Comparison of ENCODE assay signal across 16 cellular contexts in genomic region chr3:160618878-160619277, GRCh38. TPM values are rescaled to one million over a fixed set of nuclear protein-coding genes. Genes with fewer than 3 reads are reported as not detected.
A peak's percentile ranks its signal among the peaks of the same experiment; 100 is the strongest.
DNase-seq lines count a peak whose midpoint lies in the region; ATAC-seq and TF ChIP-seq lines count a peak whose summit lies in the region.
"Had no signal": no experiment of that assay in that cellular context is flagged by ENCODE, and none has a peak within 500 bp of the region (broad histone marks: within the 10 kb centered on the region; RNA-seq: fewer than 3 reads in every experiment).

No MANE protein-coding gene starts in this region.

- H2AFZ ChIP-seq in PC-9 = 0 out of 2 replicates have a peak overlapping the region, but pooled peaks have one; percentile 64
- H2AFZ ChIP-seq in osteoblast (ENCODE audit: low read length) = no peak overlapping the region

- H3K27me3 ChIP-seq in PC-9 (ENCODE audit: insufficient read depth, low read depth) = no peaks in the 10 kb centered on the region
- peaks cover 3% of the 10 kb centered on the region for H3K27me3 ChIP-seq in osteoblast (ENCODE audit: insufficient read depth, low read length)

- intact Hi-C loops in PC-9 (cut with micrococcal nuclease; ENCODE audit: unreplicated experiment) = no loop called here

- no TSS peak for BruUV-seq in PC-9 (replicated peaks; lab: Mats Ljungman, UMichigan)

- ATAC-seq in HG03469 (IDR thresholded peaks at IDR 0.05; ENCODE audit: unreplicated experiment) = no peak

- H3K9me2 ChIP-seq in PC-9 (ENCODE audit: insufficient read depth) = no peaks in the 10 kb centered on the region

- TF ChIP-seq CTCF in PC-9 (conservative IDR thresholded peaks at IDR 0.05) (no peak), osteoblast (IDR thresholded peaks at IDR 0.05; ENCODE audit: extremely low read depth, low read depth, low read length) (no peak), RWPE1 (conservative IDR thresholded peaks at IDR 0.05; ENCODE audit: low read depth) (no peak)

- no peaks in the 10 kb centered on the region for H3K36me3 ChIP-seq in PC-9 (ENCODE audit: low read depth)
- no peaks in the 10 kb centered on the region for H3K36me3 ChIP-seq in osteoblast (ENCODE audit: insufficient read depth, low read length)

- DNase-seq in PC-9 (no peak), fibroblast of gingiva (ENCODE audit: low read depth) (peak; percentile 87), osteoblast (ENCODE audit: insufficient read length, low spot score, missing footprints) (no peak), nucleus accumbens (lab: John Stamatoyannopoulos, UW) (no peak), RWPE1 (ENCODE audit: low spot score) (no peak), NCI-H128 (lab: John Stamatoyannopoulos, UW; ENCODE audit: unreplicated experiment) (no peak)
- DNase-seq: CD8-positive, alpha-beta memory T cell; H7; NCI-H146; NCI-H2081 treated with DMSO at 0.1 percent for 48 hours; NCI-H2227 treated with DMSO at 0.1 percent for 48 hours; NCI-H526 treated with DMSO at 0.1 percent for 48 hours; NK-92 treated with Interleukin-12 subunit alpha and Interleukin-12 subunit beta, amount 100 ng/mL, for 24 hours had no signal

- CTCF ChIA-PET in PC-9 (lab: Charles Lee) = interaction anchor here (0.7 kb wide), 1 partner anchor 164 kb away, joined by 7 read pairs; no protein-coding TSS in a partner anchor
- CTCF ChIA-PET in RWPE1 (lab: Yijun Ruan, JAX) = interaction anchor here (0.6 kb wide), 1 partner anchor 302 kb away, joined by 3 read pairs; no protein-coding TSS in a partner anchor

- peak overlapping the region; percentile 45 for H3K4me2 ChIP-seq in PC-9
- H3K4me2 ChIP-seq in osteoblast (ENCODE audit: insufficient read depth, low read length) = peak overlapping the region; percentile 23

- H3F3A ChIP-seq in PC-9 (ENCODE audit: insufficient read depth, low read depth) = peaks cover 9% of the 10 kb centered on the region; the same call in 1 of the 2 replicates

- H3K4me1 ChIP-seq in PC-9 (replicated peaks; ENCODE audit: insufficient read depth) (peaks cover 30% of the 10 kb centered on the region), osteoblast (ENCODE audit: insufficient read depth, low read length) (no peaks in the 10 kb centered on the region)

- H3K9me3 ChIP-seq in PC-9 (ENCODE audit: insufficient read depth, low read depth) (0 out of 2 replicates have a peak, but pooled peaks cover 4% of the 10 kb centered on the region), osteoblast (ENCODE audit: low read depth, low read length) (no peaks in the 10 kb centered on the region)

- H3K79me2 ChIP-seq in PC-9 (ENCODE audit: low read depth) (no peaks in the 10 kb centered on the region), osteoblast (ENCODE audit: insufficient read depth, low read length) (no peaks in the 10 kb centered on the region)

- H3K4me3 ChIP-seq in PC-9 (no peak overlapping the region), osteoblast (ENCODE audit: insufficient read depth, low read length) (no peak overlapping the region)
- H3K4me3 ChIP-seq: SK-N-MC had no signal

- H3K27ac ChIP-seq in PC-9 (no peak overlapping the region), osteoblast (ENCODE audit: low read depth, low read length) (no peak overlapping the region), RWPE1 (no peak overlapping the region)
- H3K27ac ChIP-seq: SK-N-MC had no signal

- POLR2A ChIA-PET in PC-9 (lab: Charles Lee; ENCODE audit: unreplicated experiment) (no interaction called here), RWPE1 (lab: Yijun Ruan, JAX; ENCODE audit: low non-redundant PET) (no interaction called here)

- H4K20me1 ChIP-seq in PC-9 (ENCODE audit: insufficient read depth) (no peaks in the 10 kb centered on the region), osteoblast (ENCODE audit: insufficient read depth, low read length) (no peaks in the 10 kb centered on the region)

RNA-seq across cellular contexts. Expression of gene KPNA4, which starts 53.5 kb away (rescaled TPM):
- 49.2 and 61.0 TPM in 2 replicates for total RNA-seq in PC-9 (2021)
- 40.9 and 45.1 TPM in 2 replicates for total RNA-seq in osteoblast

RNA-seq across cellular contexts. Expression of gene ARL14, which starts 58.1 kb away (rescaled TPM):
- total RNA-seq in PC-9 (2021) (13.0 and 17.6 TPM in 2 replicates), osteoblast (not detected in 2 replicates)
- total RNA-seq: CD8-positive, alpha-beta memory T cell; LHCN-M2 had no signal

Comparison
In these comparisons a context has a peak if more than half of its experiments do, and no peak if none do; other contexts are left out.
1. RNA of gene ARL14, which starts 58.1 kb away (total RNA-seq): 13.0 to 17.6 TPM in PC-9; not detected in osteoblast; every median in the first group is over 10 times any median in the second.